In the genomic region with DNA sequence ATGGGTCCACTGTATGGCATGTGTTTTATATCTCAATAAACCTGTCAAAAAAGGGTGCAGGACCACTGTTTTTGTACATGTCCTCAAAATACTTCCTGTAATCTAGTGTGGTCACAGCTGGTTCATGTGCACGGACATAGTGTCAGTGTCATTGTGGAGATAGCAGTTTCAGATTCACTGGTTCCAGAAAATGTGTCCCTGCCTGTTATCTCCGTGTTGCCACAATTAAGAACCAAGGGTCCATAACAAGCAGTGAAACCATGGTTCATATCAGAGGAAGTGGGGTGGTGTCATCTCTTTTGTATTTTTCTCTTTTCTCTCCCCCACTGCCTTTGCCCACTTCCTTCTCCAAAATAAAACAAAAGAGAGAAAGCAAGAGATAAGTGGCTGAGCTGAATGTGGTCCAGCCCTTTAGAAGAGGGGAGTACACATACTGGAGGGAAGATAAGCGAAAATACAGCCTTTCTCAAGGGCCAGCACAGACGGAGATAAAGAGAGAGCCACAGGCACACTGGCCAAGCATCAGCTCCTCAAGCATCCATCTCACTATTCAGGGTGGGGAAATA, we compare ENCODE assay signal across 1 cellular context.
TF ChIP-seq lines count a peak whose summit lies in the region.

No MANE protein-coding gene starts in this region.

TF ChIP-seq in K562, 482 proteins besides CTCF, POLR2A, EP300 and RAD21 (continued from another document and continues in another):
- TF ChIP-seq ZNF165 (CRISPR knock-in tag; IDR thresholded peaks at IDR 0.05; ENCODE audit: borderline replicate concordance) (no peak), SAFB2 (IDR thresholded peaks at IDR 0.05; ENCODE audit: borderline replicate concordance, low read depth, low read length, severe bottlenecking) (no peak), ZFP1 (CRISPR knock-in tag; IDR thresholded peaks at IDR 0.05) (no peak), CCNT2 (IDR thresholded peaks at IDR 0.05; ENCODE audit: borderline replicate concordance, extremely low read depth, insufficient read length, low read depth, low read length) (peak; percentile 89), BRD4 (IDR thresholded peaks at IDR 0.05) (no peak), SRSF7 (optimal IDR thresholded peaks at IDR 0.05; ENCODE audit: low read depth, low read length) (no peak), IRF2 (CRISPR knock-in tag; IDR thresholded peaks at IDR 0.05) (no peak), NBN (IDR thresholded peaks at IDR 0.05; ENCODE audit: low read depth) (no peak; the same call in 1 of the 2 replicates), ZC3H8 (IDR thresholded peaks at IDR 0.05) (no peak), BCOR (IDR thresholded peaks at IDR 0.05) (peak; percentile 70; the same call in 1 of the 2 replicates), MTA1 (IDR thresholded peaks at IDR 0.05; ENCODE audit: borderline replicate concordance) (peak; percentile 40; the same call in 1 of the 2 replicates), LEF1 (IDR thresholded peaks at IDR 0.05) (peak; percentile 47; the same call in 1 of the 2 replicates), KDM2B (CRISPR knock-in tag; IDR thresholded peaks at IDR 0.05) (no peak), MEIS2 (IDR thresholded peaks at IDR 0.05; ENCODE audit: partially characterized antibody) (peak; percentile 62), HLTF (IDR thresholded peaks at IDR 0.05) (no peak), FOXA1 (IDR thresholded peaks at IDR 0.05; ENCODE audit: borderline replicate concordance) (no peak), KLF1 (tag; IDR thresholded peaks at IDR 0.05) (no peak), YY1 (IDR thresholded peaks at IDR 0.05; ENCODE audit: borderline replicate concordance in 1 of 3, control insufficient read depth in 1 of 3, extremely low read depth in 1 of 3, insufficient read depth in 3 of 3, insufficient read length in 1 of 3, insufficient replicate concordance in 2 of 3, low read depth in 1 of 3, low read length in 2 of 3) (no peak), ETV6 (IDR thresholded peaks at IDR 0.05; ENCODE audit: borderline replicate concordance in 1 of 2, low read depth in 2 of 2, low read length in 1 of 2) (peak; percentile 11 to 65; a peak in 2 of 4 replicates), ETV6 (CRISPR knock-in tag; IDR thresholded peaks at IDR 0.05; ENCODE audit: borderline replicate concordance) (no peak), RFX1 (IDR thresholded peaks at IDR 0.05) (0 out of 2 replicates have a peak, but pooled peaks have one; percentile 11), BDP1 (IDR thresholded peaks at IDR 0.05; ENCODE audit: insufficient read depth, insufficient read length) (no peak), ADNP (tag; IDR thresholded peaks at IDR 0.05) (no peak), RBM25 (IDR thresholded peaks at IDR 0.05; ENCODE audit: low read depth, low read length, severe bottlenecking) (no peak), SMAD3 (CRISPR knock-in tag; conservative IDR thresholded peaks at IDR 0.05) (0 out of 2 replicates have a peak, but pooled peaks have one; percentile 8), ZNF217 (CRISPR knock-in tag; IDR thresholded peaks at IDR 0.05) (no peak), ZNF408 (CRISPR knock-in tag; IDR thresholded peaks at IDR 0.05; ENCODE audit: low read depth) (no peak), RBM17 (IDR thresholded peaks at IDR 0.05; ENCODE audit: borderline replicate concordance, low read depth, low read length) (no peak), NRF1 (conservative IDR thresholded peaks at IDR 0.05 in 1 of 2, IDR thresholded peaks at IDR 0.05 in 1 of 2) (no peak), MTA3 (IDR thresholded peaks at IDR 0.05; ENCODE audit: borderline replicate concordance) (peak; percentile 70; the same call in 1 of the 2 replicates), NCOA1 (IDR thresholded peaks at IDR 0.05; ENCODE audit: low read depth) (peak; percentile 75; the same call in 1 of the 2 replicates), ZNF445 (CRISPR knock-in tag; IDR thresholded peaks at IDR 0.05; ENCODE audit: low read depth) (no peak), NFE2L1 (tag; IDR thresholded peaks at IDR 0.05; ENCODE audit: borderline replicate concordance, low read depth) (no peak), RBM34 (IDR thresholded peaks at IDR 0.05; ENCODE audit: borderline replicate concordance, insufficient read depth, low read length) (no peak), BRF1 (IDR thresholded peaks at IDR 0.05; ENCODE audit: borderline replicate concordance, extremely low read depth, insufficient read length) (no peak), RBM22 (IDR thresholded peaks at IDR 0.05; ENCODE audit: low read depth, low read length, poor library complexity, severe bottlenecking) (no peak), RFX5 (IDR thresholded peaks at IDR 0.05; ENCODE audit: low read depth, low read length) (no peak), ETV5 (CRISPR knock-in tag; IDR thresholded peaks at IDR 0.05; ENCODE audit: low read depth) (peak; percentile 87), ZNF77 (CRISPR knock-in tag; IDR thresholded peaks at IDR 0.05) (no peak), MIER1 (IDR thresholded peaks at IDR 0.05; ENCODE audit: low read depth) (0 out of 2 replicates have a peak, but pooled peaks have one; percentile 21), U2AF1 (optimal IDR thresholded peaks at IDR 0.05; ENCODE audit: low read depth, low read length) (no peak), NR2C2 (CRISPR knock-in tag; IDR thresholded peaks at IDR 0.05) (no peak), NR2C2 (tag; IDR thresholded peaks at IDR 0.05) (no peak), CBX5 (IDR thresholded peaks at IDR 0.05; ENCODE audit: borderline replicate concordance, low read depth) (0 out of 2 replicates have a peak, but pooled peaks have one; percentile 10)
- TF ChIP-seq, protein P1, sequence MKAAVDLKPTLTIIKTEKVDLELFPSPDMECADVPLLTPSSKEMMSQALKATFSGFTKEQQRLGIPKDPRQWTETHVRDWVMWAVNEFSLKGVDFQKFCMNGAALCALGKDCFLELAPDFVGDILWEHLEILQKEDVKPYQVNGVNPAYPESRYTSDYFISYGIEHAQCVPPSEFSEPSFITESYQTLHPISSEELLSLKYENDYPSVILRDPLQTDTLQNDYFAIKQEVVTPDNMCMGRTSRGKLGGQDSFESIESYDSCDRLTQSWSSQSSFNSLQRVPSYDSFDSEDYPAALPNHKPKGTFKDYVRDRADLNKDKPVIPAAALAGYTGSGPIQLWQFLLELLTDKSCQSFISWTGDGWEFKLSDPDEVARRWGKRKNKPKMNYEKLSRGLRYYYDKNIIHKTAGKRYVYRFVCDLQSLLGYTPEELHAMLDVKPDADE (conservative IDR thresholded peaks at IDR 0.05; ENCODE audit: control insufficient read depth, low read depth, low read length), result 0 out of 2 replicates have a peak, but pooled peaks have one; percentile 21
- TF ChIP-seq, protein P2, sequence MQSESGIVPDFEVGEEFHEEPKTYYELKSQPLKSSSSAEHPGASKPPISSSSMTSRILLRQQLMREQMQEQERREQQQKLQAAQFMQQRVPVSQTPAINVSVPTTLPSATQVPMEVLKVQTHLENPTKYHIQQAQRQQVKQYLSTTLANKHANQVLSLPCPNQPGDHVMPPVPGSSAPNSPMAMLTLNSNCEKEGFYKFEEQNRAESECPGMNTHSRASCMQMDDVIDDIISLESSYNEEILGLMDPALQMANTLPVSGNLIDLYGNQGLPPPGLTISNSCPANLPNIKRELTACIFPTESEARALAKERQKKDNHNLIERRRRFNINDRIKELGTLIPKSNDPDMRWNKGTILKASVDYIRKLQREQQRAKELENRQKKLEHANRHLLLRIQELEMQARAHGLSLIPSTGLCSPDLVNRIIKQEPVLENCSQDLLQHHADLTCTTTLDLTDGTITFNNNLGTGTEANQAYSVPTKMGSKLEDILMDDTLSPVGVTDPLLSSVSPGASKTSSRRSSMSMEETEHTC (IDR thresholded peaks at IDR 0.05), result no peak
- TF ChIP-seq, protein P3, sequence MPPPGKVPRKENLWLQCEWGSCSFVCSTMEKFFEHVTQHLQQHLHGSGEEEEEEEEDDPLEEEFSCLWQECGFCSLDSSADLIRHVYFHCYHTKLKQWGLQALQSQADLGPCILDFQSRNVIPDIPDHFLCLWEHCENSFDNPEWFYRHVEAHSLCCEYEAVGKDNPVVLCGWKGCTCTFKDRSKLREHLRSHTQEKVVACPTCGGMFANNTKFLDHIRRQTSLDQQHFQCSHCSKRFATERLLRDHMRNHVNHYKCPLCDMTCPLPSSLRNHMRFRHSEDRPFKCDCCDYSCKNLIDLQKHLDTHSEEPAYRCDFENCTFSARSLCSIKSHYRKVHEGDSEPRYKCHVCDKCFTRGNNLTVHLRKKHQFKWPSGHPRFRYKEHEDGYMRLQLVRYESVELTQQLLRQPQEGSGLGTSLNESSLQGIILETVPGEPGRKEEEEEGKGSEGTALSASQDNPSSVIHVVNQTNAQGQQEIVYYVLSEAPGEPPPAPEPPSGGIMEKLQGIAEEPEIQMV (tag; conservative IDR thresholded peaks at IDR 0.05; ENCODE audit: low read depth), result no peak
- TF ChIP-seq, protein P4, sequence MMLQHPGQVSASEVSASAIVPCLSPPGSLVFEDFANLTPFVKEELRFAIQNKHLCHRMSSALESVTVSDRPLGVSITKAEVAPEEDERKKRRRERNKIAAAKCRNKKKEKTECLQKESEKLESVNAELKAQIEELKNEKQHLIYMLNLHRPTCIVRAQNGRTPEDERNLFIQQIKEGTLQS (IDR thresholded peaks at IDR 0.05), result peak; percentile 46; the same call in 1 of the 2 replicates
- TF ChIP-seq, protein P4 (CRISPR knock-in tag; conservative IDR thresholded peaks at IDR 0.05), result no peak
- TF ChIP-seq, protein P5, sequence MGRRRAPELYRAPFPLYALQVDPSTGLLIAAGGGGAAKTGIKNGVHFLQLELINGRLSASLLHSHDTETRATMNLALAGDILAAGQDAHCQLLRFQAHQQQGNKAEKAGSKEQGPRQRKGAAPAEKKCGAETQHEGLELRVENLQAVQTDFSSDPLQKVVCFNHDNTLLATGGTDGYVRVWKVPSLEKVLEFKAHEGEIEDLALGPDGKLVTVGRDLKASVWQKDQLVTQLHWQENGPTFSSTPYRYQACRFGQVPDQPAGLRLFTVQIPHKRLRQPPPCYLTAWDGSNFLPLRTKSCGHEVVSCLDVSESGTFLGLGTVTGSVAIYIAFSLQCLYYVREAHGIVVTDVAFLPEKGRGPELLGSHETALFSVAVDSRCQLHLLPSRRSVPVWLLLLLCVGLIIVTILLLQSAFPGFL (CRISPR knock-in tag; IDR thresholded peaks at IDR 0.05), result no peak
- TF ChIP-seq, protein P6, sequence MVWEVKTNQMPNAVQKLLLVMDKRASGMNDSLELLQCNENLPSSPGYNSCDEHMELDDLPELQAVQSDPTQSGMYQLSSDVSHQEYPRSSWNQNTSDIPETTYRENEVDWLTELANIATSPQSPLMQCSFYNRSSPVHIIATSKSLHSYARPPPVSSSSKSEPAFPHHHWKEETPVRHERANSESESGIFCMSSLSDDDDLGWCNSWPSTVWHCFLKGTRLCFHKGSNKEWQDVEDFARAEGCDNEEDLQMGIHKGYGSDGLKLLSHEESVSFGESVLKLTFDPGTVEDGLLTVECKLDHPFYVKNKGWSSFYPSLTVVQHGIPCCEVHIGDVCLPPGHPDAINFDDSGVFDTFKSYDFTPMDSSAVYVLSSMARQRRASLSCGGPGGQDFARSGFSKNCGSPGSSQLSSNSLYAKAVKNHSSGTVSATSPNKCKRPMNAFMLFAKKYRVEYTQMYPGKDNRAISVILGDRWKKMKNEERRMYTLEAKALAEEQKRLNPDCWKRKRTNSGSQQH (CRISPR knock-in tag; IDR thresholded peaks at IDR 0.05), result no peak
- TF ChIP-seq, protein P7, sequence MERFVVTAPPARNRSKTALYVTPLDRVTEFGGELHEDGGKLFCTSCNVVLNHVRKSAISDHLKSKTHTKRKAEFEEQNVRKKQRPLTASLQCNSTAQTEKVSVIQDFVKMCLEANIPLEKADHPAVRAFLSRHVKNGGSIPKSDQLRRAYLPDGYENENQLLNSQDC (CRISPR knock-in tag; IDR thresholded peaks at IDR 0.05), result no peak
- TF ChIP-seq, protein P8, sequence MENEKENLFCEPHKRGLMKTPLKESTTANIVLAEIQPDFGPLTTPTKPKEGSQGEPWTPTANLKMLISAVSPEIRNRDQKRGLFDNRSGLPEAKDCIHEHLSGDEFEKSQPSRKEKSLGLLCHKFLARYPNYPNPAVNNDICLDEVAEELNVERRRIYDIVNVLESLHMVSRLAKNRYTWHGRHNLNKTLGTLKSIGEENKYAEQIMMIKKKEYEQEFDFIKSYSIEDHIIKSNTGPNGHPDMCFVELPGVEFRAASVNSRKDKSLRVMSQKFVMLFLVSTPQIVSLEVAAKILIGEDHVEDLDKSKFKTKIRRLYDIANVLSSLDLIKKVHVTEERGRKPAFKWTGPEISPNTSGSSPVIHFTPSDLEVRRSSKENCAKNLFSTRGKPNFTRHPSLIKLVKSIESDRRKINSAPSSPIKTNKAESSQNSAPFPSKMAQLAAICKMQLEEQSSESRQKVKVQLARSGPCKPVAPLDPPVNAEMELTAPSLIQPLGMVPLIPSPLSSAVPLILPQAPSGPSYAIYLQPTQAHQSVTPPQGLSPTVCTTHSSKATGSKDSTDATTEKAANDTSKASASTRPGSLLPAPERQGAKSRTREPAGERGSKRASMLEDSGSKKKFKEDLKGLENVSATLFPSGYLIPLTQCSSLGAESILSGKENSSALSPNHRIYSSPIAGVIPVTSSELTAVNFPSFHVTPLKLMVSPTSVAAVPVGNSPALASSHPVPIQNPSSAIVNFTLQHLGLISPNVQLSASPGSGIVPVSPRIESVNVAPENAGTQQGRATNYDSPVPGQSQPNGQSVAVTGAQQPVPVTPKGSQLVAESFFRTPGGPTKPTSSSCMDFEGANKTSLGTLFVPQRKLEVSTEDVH (IDR thresholded peaks at IDR 0.05; ENCODE audit: low read depth, partially characterized antibody), result no peak
- TF ChIP-seq, protein P9, sequence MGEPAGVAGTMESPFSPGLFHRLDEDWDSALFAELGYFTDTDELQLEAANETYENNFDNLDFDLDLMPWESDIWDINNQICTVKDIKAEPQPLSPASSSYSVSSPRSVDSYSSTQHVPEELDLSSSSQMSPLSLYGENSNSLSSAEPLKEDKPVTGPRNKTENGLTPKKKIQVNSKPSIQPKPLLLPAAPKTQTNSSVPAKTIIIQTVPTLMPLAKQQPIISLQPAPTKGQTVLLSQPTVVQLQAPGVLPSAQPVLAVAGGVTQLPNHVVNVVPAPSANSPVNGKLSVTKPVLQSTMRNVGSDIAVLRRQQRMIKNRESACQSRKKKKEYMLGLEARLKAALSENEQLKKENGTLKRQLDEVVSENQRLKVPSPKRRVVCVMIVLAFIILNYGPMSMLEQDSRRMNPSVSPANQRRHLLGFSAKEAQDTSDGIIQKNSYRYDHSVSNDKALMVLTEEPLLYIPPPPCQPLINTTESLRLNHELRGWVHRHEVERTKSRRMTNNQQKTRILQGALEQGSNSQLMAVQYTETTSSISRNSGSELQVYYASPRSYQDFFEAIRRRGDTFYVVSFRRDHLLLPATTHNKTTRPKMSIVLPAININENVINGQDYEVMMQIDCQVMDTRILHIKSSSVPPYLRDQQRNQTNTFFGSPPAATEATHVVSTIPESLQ (CRISPR knock-in tag; IDR thresholded peaks at IDR 0.05), result no peak
